ENCODE assay signal across 13 cellular contexts in genomic region chr3:196643761-196644160, GRCh38. TPM values are rescaled to one million over a fixed set of nuclear protein-coding genes. Genes with fewer than 3 reads are reported as not detected.
A peak's percentile ranks its signal among the peaks of the same experiment; 100 is the strongest.
DNase-seq lines count a peak whose midpoint lies in the region; ATAC-seq and TF ChIP-seq lines count a peak whose summit lies in the region.
"Had no signal": no experiment of that assay in that cellular context is flagged by ENCODE, and none has a peak within 500 bp of the region (broad histone marks: within the 10 kb centered on the region; RNA-seq: fewer than 3 reads in every experiment).

No MANE protein-coding gene starts in this region.

- TF ChIP-seq CTCF in GM12875 (IDR thresholded peaks at IDR 0.05; ENCODE audit: borderline replicate concordance, insufficient read depth, low read depth, low read length) = no peak
- TF ChIP-seq CTCF in OCI-LY1 (IDR thresholded peaks at IDR 0.05; ENCODE audit: low read length) = no peak
- TF ChIP-seq CTCF in spleen (IDR thresholded peaks at IDR 0.05 in 8 of 11, conservative IDR thresholded peaks at IDR 0.05 in 3 of 11) = no peak

- H3K4me1 ChIP-seq in OCI-LY1 (ENCODE audit: insufficient read depth, low read length, severe bottlenecking) (peaks cover 23% of the 10 kb centered on the region), duodenal mucosa (ENCODE audit: control insufficient read depth in 1 of 2, insufficient read depth in 2 of 2, low read length in 2 of 2) (peaks cover 12 to 26% of the 10 kb centered on the region in 2 donors), spleen (peaks cover 20 to 100% (median 85%) of the 10 kb centered on the region in 6 donors)

- H3K9ac ChIP-seq in OCI-LY1 (ENCODE audit: low read length) (no peak overlapping the region), duodenal mucosa (ENCODE audit: low read depth in 1 of 2, low read length in 2 of 2) (no peak overlapping the region)

- H2AFZ ChIP-seq in OCI-LY1 (ENCODE audit: low read length) = no peak overlapping the region

- H3K9me2 ChIP-seq in OCI-LY1 (ENCODE audit: low read depth, low read length) = no peaks in the 10 kb centered on the region

- H3K27ac ChIP-seq in OCI-LY1 (ENCODE audit: low read depth, low read length, poor library complexity, severe bottlenecking) = no peak overlapping the region
- H3K27ac ChIP-seq in duodenal mucosa (ENCODE audit: low read depth, low read length) = peak overlapping the region; percentile 0
- H3K27ac ChIP-seq in spleen = peak overlapping the region in 7 of 8 donors; percentile 29 to 93 (median 88)

- WGBS in spleen, 5 donors = 63 to 83% (median 77%) methylated on average over 5 of the region's 5 CpGs

- no peak for TF ChIP-seq POLR2A in spleen (IDR thresholded peaks at IDR 0.05)

- H3F3A ChIP-seq in OCI-LY1 (ENCODE audit: insufficient read depth, low read length) = no peaks in the 10 kb centered on the region

- H3K36me3 ChIP-seq in OCI-LY1 (ENCODE audit: insufficient read depth, low read length) = no peaks in the 10 kb centered on the region
- H3K36me3 ChIP-seq in duodenal mucosa (ENCODE audit: control insufficient read depth in 1 of 2, insufficient read depth in 2 of 2, low read length in 2 of 2) = no peaks in the 10 kb centered on the region
- peaks cover 0 to 49% (median 7%) of the 10 kb centered on the region in 6 donors for H3K36me3 ChIP-seq in spleen

- H3K27me3 ChIP-seq in OCI-LY1 (ENCODE audit: insufficient read depth, low read length) = peaks cover 29% of the 10 kb centered on the region; the same call in 1 of the 2 replicates
- H3K27me3 ChIP-seq in duodenal mucosa (ENCODE audit: control insufficient read depth in 1 of 2, insufficient read depth in 2 of 2, low read length in 2 of 2) = peaks cover 5 to 6% of the 10 kb centered on the region in 2 donors
- H3K27me3 ChIP-seq in spleen (replicated peaks in 1 of 7) = no peaks in the 10 kb centered on the region

- H3K79me2 ChIP-seq in OCI-LY1 (ENCODE audit: insufficient read depth, low read length) = no peaks in the 10 kb centered on the region

- H3K9me3 ChIP-seq in OCI-LY1 (ENCODE audit: low read length) (no peaks in the 10 kb centered on the region), duodenal mucosa (ENCODE audit: control insufficient read depth in 1 of 2, low read length in 2 of 2) (no peaks in the 10 kb centered on the region), spleen (no peaks in the 10 kb centered on the region)

- H3K4me2 ChIP-seq in OCI-LY1 (ENCODE audit: low read length) = peak overlapping the region; percentile 9; the same call in 1 of the 2 replicates

- H3K4me3 ChIP-seq in GM12875 (ENCODE audit: low read depth, low read length) (peak overlapping the region; percentile 43), OCI-LY1 (ENCODE audit: low read depth, low read length, poor library complexity, severe bottlenecking) (no peak overlapping the region), duodenal mucosa (ENCODE audit: low read depth in 1 of 2, low read length in 2 of 2) (no peak overlapping the region), spleen (peak overlapping the region in 1 of 8 donors; percentile 85)

- no peak for DNase-seq in spleen
- no peak for DNase-seq in LoVo (ENCODE audit: low spot score)
- DNase-seq: cerebellar nuclear complex, COR-L47, NCI-H1092 treated with DMSO at 0.1 percent for 48 hours, NCI-H226, nephron progenitor cell, right cardiac atrium had no signal

- ATAC-seq in HG03439 (IDR thresholded peaks at IDR 0.05; ENCODE audit: unreplicated experiment) (no peak), GM18867 (IDR thresholded peaks at IDR 0.05; ENCODE audit: unreplicated experiment) (no peak)
- ATAC-seq: right cardiac atrium had no signal

- H4K20me1 ChIP-seq in OCI-LY1 (ENCODE audit: insufficient read depth, low read length) = no peaks in the 10 kb centered on the region

- intact Hi-C loops in spleen (cut with DNase I; ENCODE audit: low total_unique reads) = no loop called here

RNA-seq across cellular contexts. Expression of gene NRROS, which starts 4.3 kb away (rescaled TPM):
- total RNA-seq in spleen = 10 to 100 TPM; 25.7 to 35.2 (median 30.8) TPM
- 10 to 100 TPM in 1 of 3 donors, 1 to 10 TPM in 2; 7.8 to 20.3 (median 8.4) TPM for polyA plus RNA-seq in spleen
